31 cellular contexts compared by ENCODE assay signal in genomic region chr20:47212606-47213207, GRCh38.
"Had no signal": no experiment of that assay in that cellular context is flagged by ENCODE, and none has a peak within 500 bp of the region (broad histone marks: within the 10 kb centered on the region; RNA-seq: fewer than 3 reads in every experiment).

No MANE protein-coding gene starts in this region.

- H3K36me3 ChIP-seq: breast epithelium had no signal

- H3K27me3 Mint-ChIP-seq: activated B cell treated with CpG ODN at 0.5 μM for 24 hours; activated CD4-positive, alpha-beta memory T cell treated with anti-CD3 and anti-CD28 coated beads for 36 hours; activated naive CD4-positive, alpha-beta T cell treated with anti-CD3 and anti-CD28 coated beads, Interleukin-2, amount 50 U/mL, for 24 hours; activated naive CD8-positive, alpha-beta T cell treated with anti-CD3 and anti-CD28 coated beads, Interleukin-2, amount 10 ng/mL, durations not matched to agents 7 days and 5 days had no signal

- H3K4me1 ChIP-seq: body of pancreas, breast epithelium had no signal

- DNase-seq: activated B cell treated with CpG ODN at 0.5 μM for 24 hours; activated CD4-positive, alpha-beta memory T cell treated with anti-CD3 and anti-CD28 coated beads for 36 hours; activated CD4-positive, alpha-beta T cell treated with anti-CD3 and anti-CD28 coated beads for 4 hours; activated CD4-positive, alpha-beta T cell treated with anti-CD3 and anti-CD28 coated beads, Interleukin-2, amount 50 U/mL, for 1 hour; activated CD4-positive, CD25-positive, alpha-beta regulatory T cell treated with anti-CD3 and anti-CD28 coated beads, Interleukin-2, amount 50 U/mL, for 72 hours; activated gamma-delta T cell; activated naive CD4-positive, alpha-beta T cell treated with Interleukin-2 at 50 U/mL for 16 hours; activated naive CD8-positive, alpha-beta T cell treated with anti-CD3 and anti-CD28 coated beads, Interleukin-2, amount 10 ng/mL, durations not matched to agents 7 days and 5 days; activated T-cell treated with anti-CD3 and anti-CD28 coated beads, Interleukin-2, amount 50 U/mL, for 1 hour; activated T-cell treated with anti-CD3 and anti-CD28 coated beads, Interleukin-2, amount 50 U/mL, for 72 hours; body of pancreas; caudate nucleus; cerebellar nuclear complex; NCI-H1092 treated with DMSO at 0.1 percent for 48 hours; NCI-H1417; NCI-H146; NCI-H187; NCI-H2029 treated with DMSO at 0.1 percent for 48 hours; NCI-H226; NCI-H446 treated with DMSO at 0.1 percent for 48 hours; NCI-H524; SW 1271; T-helper 1 cell; T-helper 2 cell; T-helper 9 cell had no signal

- H3K4me3 ChIP-seq: body of pancreas, breast epithelium had no signal

- H3K27me3 ChIP-seq: body of pancreas, breast epithelium had no signal

- H3K9me3 ChIP-seq: body of pancreas, breast epithelium had no signal

- H3K4me3 Mint-ChIP-seq: activated B cell treated with CpG ODN at 0.5 μM for 24 hours; activated CD4-positive, alpha-beta memory T cell treated with anti-CD3 and anti-CD28 coated beads for 36 hours; activated naive CD4-positive, alpha-beta T cell treated with anti-CD3 and anti-CD28 coated beads, Interleukin-2, amount 50 U/mL, for 24 hours; activated naive CD8-positive, alpha-beta T cell treated with anti-CD3 and anti-CD28 coated beads, Interleukin-2, amount 10 ng/mL, durations not matched to agents 7 days and 5 days; activated T-cell treated with anti-CD3 and anti-CD28 coated beads, Interleukin-2, amount 50 U/mL, for 72 hours had no signal

- H3K27ac Mint-ChIP-seq: activated B cell treated with CpG ODN at 0.5 μM for 24 hours; activated CD4-positive, alpha-beta memory T cell treated with anti-CD3 and anti-CD28 coated beads for 36 hours; activated naive CD4-positive, alpha-beta T cell treated with anti-CD3 and anti-CD28 coated beads, Interleukin-2, amount 50 U/mL, for 24 hours; activated naive CD8-positive, alpha-beta T cell treated with anti-CD3 and anti-CD28 coated beads, Interleukin-2, amount 10 ng/mL, durations not matched to agents 7 days and 5 days; activated T-cell treated with anti-CD3 and anti-CD28 coated beads, Interleukin-2, amount 50 U/mL, for 72 hours; activated T-helper 2 cell treated with anti-CD3 and anti-CD28 coated beads, Interferon-gamma antibody, Interleukin-2, Interleukin-4, amounts not matched to agents 10 μg/mL and 5 μg/mL and 100 μg/mL, durations not matched to agents 14 hours and 24 hours and 36 hours had no signal

- ATAC-seq: activated T-cell treated with anti-CD3 and anti-CD28 coated beads, Interleukin-2, amount 50 U/mL, for 72 hours; body of pancreas; Panc1 had no signal

- FAIRE-seq: astrocyte had no signal

- H3K4me1 Mint-ChIP-seq: activated B cell treated with CpG ODN at 0.5 μM for 24 hours; activated naive CD4-positive, alpha-beta T cell treated with anti-CD3 and anti-CD28 coated beads, Interleukin-2, amount 50 U/mL, for 24 hours had no signal

- H3K9me3 Mint-ChIP-seq: activated B cell treated with CpG ODN at 0.5 μM for 24 hours; activated CD4-positive, alpha-beta memory T cell treated with anti-CD3 and anti-CD28 coated beads for 36 hours; activated naive CD4-positive, alpha-beta T cell treated with anti-CD3 and anti-CD28 coated beads, Interleukin-2, amount 50 U/mL, for 24 hours; activated naive CD8-positive, alpha-beta T cell treated with anti-CD3 and anti-CD28 coated beads, Interleukin-2, amount 10 ng/mL, durations not matched to agents 7 days and 5 days; activated T-cell treated with anti-CD3 and anti-CD28 coated beads, Interleukin-2, amount 50 U/mL, for 72 hours; activated T-helper 2 cell treated with anti-CD3 and anti-CD28 coated beads, Interferon-gamma antibody, Interleukin-2, Interleukin-4, amounts not matched to agents 10 μg/mL and 5 μg/mL and 100 μg/mL, durations not matched to agents 14 hours and 24 hours and 36 hours had no signal

- H3K27ac ChIP-seq: body of pancreas, breast epithelium, VCaP had no signal
